8 cellular contexts compared by ENCODE assay signal in genomic region chr1:28887835-28888682, GRCh38. TPM values are rescaled to one million over a fixed set of nuclear protein-coding genes. Genes with fewer than 3 reads are reported as not detected.
DNase-seq lines count a peak whose midpoint lies in the region; ATAC-seq and TF ChIP-seq lines count a peak whose summit lies in the region.

No MANE protein-coding gene starts in this region.

- H3K36me3 ChIP-seq in mucosa of descending colon (ENCODE audit: low read depth): no peaks in the 10 kb centered on the region

- H3K27ac ChIP-seq in dorsolateral prefrontal cortex: peak overlapping the region in 7 of 59 donors; percentile 4 to 80 (median 49)

- H3K4me3 ChIP-seq in dorsolateral prefrontal cortex (peak overlapping the region; percentile 58 to 89 (median 77)), mucosa of descending colon (peak overlapping the region; percentile 94)

- no peaks in the 10 kb centered on the region for H3K9me3 ChIP-seq in mucosa of descending colon

- DNase-seq in DMS79 (lab: John Stamatoyannopoulos, UW) (peak; percentile 9), NCI-H2196 treated with DMSO at 0.1 percent for 48 hours (lab: John Stamatoyannopoulos, UW; ENCODE audit: unreplicated experiment) (peak; percentile 14), dorsolateral prefrontal cortex (peak in 1 of 10 donors; percentile 18), mucosa of descending colon (peak; percentile 49 to 61 (median 61)), AG20443 (ENCODE audit: low spot score) (no peak), GM19240 (ENCODE audit: insufficient read length, low spot score) (no peak)

- H3K4me1 ChIP-seq in mucosa of descending colon (ENCODE audit: low read depth): peaks cover 20% of the 10 kb centered on the region

- no peak for TF ChIP-seq CTCF in dorsolateral prefrontal cortex (IDR thresholded peaks at IDR 0.05 in 54 of 56, conservative IDR thresholded peaks at IDR 0.05 in 2 of 56; ENCODE audit: low read depth in 1 of 56, partially characterized antibody in 56 of 56)
- no peak for TF ChIP-seq CTCF in mucosa of descending colon (IDR thresholded peaks at IDR 0.05)

- H3K27me3 ChIP-seq in dorsolateral prefrontal cortex: no peaks in the 10 kb centered on the region

- intact Hi-C loops in dorsolateral prefrontal cortex (cut with DNase I): no loop called here
- intact Hi-C loops in mucosa of descending colon (cut with DNase I, micrococcal nuclease): loop anchor here in 1 of 2 donors (5.0 kb wide), 1 partner anchor 314 kb away; no protein-coding TSS in a partner anchor

- no peak for ATAC-seq in mucosa of descending colon
- ATAC-seq in GM21717 (IDR thresholded peaks at IDR 0.05; ENCODE audit: unreplicated experiment): no peak
- ATAC-seq in HG03139 (IDR thresholded peaks at IDR 0.05; ENCODE audit: unreplicated experiment): no peak

RNA-seq across cellular contexts. Expression of gene EPB41, which starts 26.3 kb away (rescaled TPM):
- total RNA-seq in dorsolateral prefrontal cortex (10 to 100 TPM; 17.4 to 59.1 (median 38.8) TPM), mucosa of descending colon (10 to 100 TPM; 45.8 to 82.2 (median 76.3) TPM)

Comparison
In these comparisons a context has a peak if more than half of its experiments do, and no peak if none do; other contexts are left out.
1. DNase-seq: peak in DMS79 (single experiment), NCI-H2196 treated with DMSO at 0.1 percent for 48 hours (single experiment) and mucosa of descending colon (3 of 3); none in AG20443 (single experiment) and GM19240 (single experiment).